ENCODE assay signal across 20 cellular contexts in the genomic region with DNA sequence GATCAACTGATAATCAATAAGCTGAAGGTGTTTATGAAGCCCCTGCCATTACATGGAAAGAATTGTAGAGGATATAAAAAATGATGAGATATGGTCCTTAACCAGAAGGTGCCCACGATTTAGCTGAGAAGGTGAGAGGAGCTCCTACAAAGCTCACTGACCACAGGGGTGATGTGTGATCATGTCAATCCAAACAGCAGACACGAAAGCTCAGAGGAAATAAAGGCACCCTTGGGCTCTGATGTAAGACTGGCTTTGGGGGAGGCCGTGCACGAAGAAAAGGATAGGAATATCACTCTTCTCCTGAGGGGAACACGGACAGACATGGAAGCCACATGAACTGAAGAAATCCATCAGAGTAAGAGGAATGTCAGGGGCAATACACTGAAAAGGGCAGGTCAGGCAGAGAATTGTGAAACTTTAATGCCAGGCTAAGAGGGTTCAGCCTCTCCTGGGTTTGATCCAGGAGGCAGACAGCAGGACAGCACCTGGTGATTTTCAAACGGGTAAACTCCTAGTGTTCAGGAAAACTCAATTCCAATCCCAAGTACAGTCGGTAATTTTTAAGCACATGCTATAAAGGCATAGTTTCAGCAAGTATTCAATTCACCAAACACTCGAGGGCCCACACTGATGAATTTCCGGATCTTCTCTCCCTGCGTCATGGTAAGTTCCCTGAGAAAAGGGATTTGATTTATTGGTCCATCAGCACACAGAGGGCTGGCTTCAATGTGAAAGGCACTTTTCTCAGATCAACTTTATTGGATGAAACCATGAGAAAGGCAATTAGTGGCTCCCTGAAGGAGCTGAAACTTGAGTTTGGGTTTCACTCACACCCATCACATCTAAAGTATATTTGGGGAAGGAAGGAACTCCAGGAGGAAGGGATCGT.
"Had no signal": no experiment of that assay in that cellular context is flagged by ENCODE, and none has a peak within 500 bp of the region (broad histone marks: within the 10 kb centered on the region; RNA-seq: fewer than 3 reads in every experiment).

No MANE protein-coding gene starts in this region.

- H3K27me3 ChIP-seq: ovary, stomach, vagina had no signal

- H3K4me1 ChIP-seq: vagina had no signal

- H3K27ac ChIP-seq: coronary artery, ovary, stomach, vagina had no signal

- H3K36me3 ChIP-seq: ovary, stomach, vagina had no signal

- ATAC-seq: left colon; sciatic nerve; stimulated activated effector memory CD8-positive, alpha-beta T cell treated with anti-CD3 and anti-CD28 coated beads, Interleukin-12 subunit alpha, Interleukin-12 subunit beta, amount 100 ng/mL, for 72 hours had no signal

- DNase-seq: activated CD4-positive, alpha-beta T cell treated with anti-CD3 and anti-CD28 coated beads, Interleukin-2, amount 50 U/mL, for 4 hours; activated naive CD4-positive, alpha-beta T cell treated with Interleukin-2 at 50 U/mL for 16 hours; activated naive CD8-positive, alpha-beta T cell treated with anti-CD3 and anti-CD28 coated beads, Interleukin-2, amount 10 ng/mL, durations not matched to agents 7 days and 5 days; central memory CD4-positive, alpha-beta T cell; erythroblast; foreskin melanocyte; glutamatergic neuron; hippocampal formation; left colon; ovary; stimulated activated CD4-positive, alpha-beta T cell treated with anti-CD3 and anti-CD28 coated beads, Interleukin-4, amount 100 ng/mL, for 24 hours; stomach; trophoblast cell had no signal

- FAIRE-seq: endometrium, islet of Langerhans, TTC549 had no signal

- H3K9me3 ChIP-seq: ovary, stomach, vagina had no signal

- H3K4me3 ChIP-seq: coronary artery, ovary, stomach, vagina had no signal
